Comparison of ENCODE assay signal across 1 cellular context in genomic region chr3:180102134-180102533, GRCh38.
TF ChIP-seq lines count a peak whose summit lies in the region.

No MANE protein-coding gene starts in this region.

TF ChIP-seq in GM23338, 12 proteins besides CTCF, POLR2A, EP300 and RAD21:
- TF ChIP-seq REST (IDR thresholded peaks at IDR 0.05; ENCODE audit: unreplicated experiment) (no peak), ZNF462 (CRISPR knock-in tag; IDR thresholded peaks at IDR 0.05) (no peak), CREB1 (CRISPR knock-in tag; IDR thresholded peaks at IDR 0.05; ENCODE audit: low read depth) (no peak), ZNF114 (CRISPR knock-in tag; IDR thresholded peaks at IDR 0.05) (no peak), ETS1 (IDR thresholded peaks at IDR 0.05) (no peak), NANOG (IDR thresholded peaks at IDR 0.05; ENCODE audit: borderline replicate concordance) (no peak), EZH2phosphoT487 (IDR thresholded peaks at IDR 0.05; ENCODE audit: unreplicated experiment) (no peak), POLR2AphosphoS5 (IDR thresholded peaks at IDR 0.05; ENCODE audit: low read depth) (no peak), JUNB (IDR thresholded peaks at IDR 0.05; ENCODE audit: unreplicated experiment) (no peak), STAT1 (IDR thresholded peaks at IDR 0.05; ENCODE audit: unreplicated experiment) (no peak), EZH2 (IDR thresholded peaks at IDR 0.05; ENCODE audit: low read depth, unreplicated experiment) (no peak), ZNF331 (CRISPR knock-in tag; IDR thresholded peaks at IDR 0.05; ENCODE audit: low read depth) (no peak)
